In genomic region chr1:174990382-174990999, GRCh38 we compare ENCODE assay signal across 8 cellular contexts. TPM values are rescaled to one million over a fixed set of nuclear protein-coding genes. Genes with fewer than 3 reads are reported as not detected.
DNase-seq lines count a peak whose midpoint lies in the region; ATAC-seq and TF ChIP-seq lines count a peak whose summit lies in the region.

No MANE protein-coding gene starts in this region.

- intact Hi-C loops in psoas muscle (cut with DNase I): no loop called here

- H3K4me1 Mint-ChIP-seq in T-helper 17 cell: peaks cover 13% of the 10 kb centered on the region

- DNase-seq in DMS79 treated with DMSO at 0.1 percent for 48 hours (lab: John Stamatoyannopoulos, UW): peak; percentile 53
- peak; percentile 83 for DNase-seq in HT1080 (ENCODE audit: low read depth)
- DNase-seq in T-helper 17 cell: no peak
- DNase-seq in fibroblast of mammary gland (ENCODE audit: low read depth): peak; percentile 80
- no peak for DNase-seq in psoas muscle

- TF ChIP-seq CTCF in fibroblast of mammary gland (conservative IDR thresholded peaks at IDR 0.05; ENCODE audit: control insufficient read depth, insufficient read depth, low read depth, low read length) (no peak), psoas muscle (IDR thresholded peaks at IDR 0.05) (no peak)

- H3K27me3 ChIP-seq in psoas muscle (ENCODE audit: insufficient read depth in 3 of 3, low read length in 2 of 3): no peaks in the 10 kb centered on the region

- peaks cover 3% of the 10 kb centered on the region for H3K36me3 Mint-ChIP-seq in T-helper 17 cell (ENCODE audit: low read depth)

- peak overlapping the region; percentile 82 for H3K4me3 Mint-ChIP-seq in T-helper 17 cell

- H3K27me3 Mint-ChIP-seq in T-helper 17 cell: no peaks in the 10 kb centered on the region

- ATAC-seq in T-helper 17 cell (peak; percentile 68), psoas muscle (peak; percentile 78 to 93 (median 86)), HG03280 (IDR thresholded peaks at IDR 0.05; ENCODE audit: unreplicated experiment) (no peak), GM21381 (IDR thresholded peaks at IDR 0.05; ENCODE audit: unreplicated experiment) (no peak), HG02870 (IDR thresholded peaks at IDR 0.05; ENCODE audit: unreplicated experiment) (no peak)

- H3K36me3 ChIP-seq in psoas muscle (ENCODE audit: insufficient read depth in 1 of 2, low read depth in 1 of 2): no peaks in the 10 kb centered on the region

- peak overlapping the region; percentile 72 for H3K27ac ChIP-seq in psoas muscle

- 19 to 26% (median 24%) methylated on average over 6 of the region's 6 CpGs for WGBS in psoas muscle, 3 donors

- H3K4me1 ChIP-seq in psoas muscle: peaks cover 4% of the 10 kb centered on the region

- H3K27ac Mint-ChIP-seq in T-helper 17 cell: peak overlapping the region; percentile 94

- peak overlapping the region; percentile 66 for H3K4me3 ChIP-seq in fibroblast of mammary gland (ENCODE audit: control insufficient read depth, low read depth, low read length)
- peak overlapping the region; percentile 73 for H3K4me3 ChIP-seq in psoas muscle

- H3K9me3 ChIP-seq in T-helper 17 cell (ENCODE audit: control insufficient read depth, low read length, poor library complexity, severe bottlenecking) (no peaks in the 10 kb centered on the region), psoas muscle (no peaks in the 10 kb centered on the region)

RNA-seq across cellular contexts. Expression of gene CACYBP, which starts 9.3 kb away (rescaled TPM):
- 496 and 516 TPM in 2 replicates for total RNA-seq in HT1080 (2014; rRNA removed; shearing (Covaris generic))
- polyA plus RNA-seq in HT1080 (2015; cell fraction: cytosol; rRNA removed): 260 and 297 TPM in 2 replicates
- polyA plus RNA-seq in HT1080 (2015; cell fraction: nucleus; rRNA removed): 129 TPM in 2 replicates
- total RNA-seq in T-helper 17 cell (10 to 100 TPM; 82.2 to 89.8 TPM), psoas muscle (100 to 1,000 TPM in 1 of 4 donors, 10 to 100 TPM in 3; 69.4 to 113 (median 77.2) TPM)
- polyA plus RNA-seq in psoas muscle: 100 to 1,000 TPM in 2 of 3 donors, 10 to 100 TPM in 1; 94.3 to 260 (median 156) TPM

RNA-seq across cellular contexts. Expression of gene MRPS14, which starts 32.7 kb away (rescaled TPM):
- 18.8 and 22.2 TPM in 2 replicates for total RNA-seq in HT1080 (2014; rRNA removed; shearing (Covaris generic))
- 17.8 and 20.9 TPM in 2 replicates for polyA plus RNA-seq in HT1080 (2015; cell fraction: cytosol; rRNA removed)
- 23.1 and 25.2 TPM in 2 replicates for polyA plus RNA-seq in HT1080 (2015; cell fraction: nucleus; rRNA removed)
- total RNA-seq in T-helper 17 cell: 10 to 100 TPM; 13.4 to 16.2 TPM
- total RNA-seq in psoas muscle: 10 to 100 TPM; 21.6 to 27.4 (median 24.3) TPM
- polyA plus RNA-seq in psoas muscle: 10 to 100 TPM; 21.8 to 40.7 (median 29.6) TPM

Comparison
In these comparisons a context has a peak if more than half of its experiments do, and no peak if none do; other contexts are left out.
1. DNase-seq: peak in DMS79 treated with DMSO at 0.1 percent for 48 hours (single experiment), HT1080 (single experiment) and fibroblast of mammary gland (single experiment); none in T-helper 17 cell (0 of 3) and psoas muscle (0 of 2).
2. ATAC-seq: peak in T-helper 17 cell (single experiment) and psoas muscle (4 of 4); none in HG03280 (single experiment), GM21381 (single experiment) and HG02870 (single experiment).